In the genomic region with DNA sequence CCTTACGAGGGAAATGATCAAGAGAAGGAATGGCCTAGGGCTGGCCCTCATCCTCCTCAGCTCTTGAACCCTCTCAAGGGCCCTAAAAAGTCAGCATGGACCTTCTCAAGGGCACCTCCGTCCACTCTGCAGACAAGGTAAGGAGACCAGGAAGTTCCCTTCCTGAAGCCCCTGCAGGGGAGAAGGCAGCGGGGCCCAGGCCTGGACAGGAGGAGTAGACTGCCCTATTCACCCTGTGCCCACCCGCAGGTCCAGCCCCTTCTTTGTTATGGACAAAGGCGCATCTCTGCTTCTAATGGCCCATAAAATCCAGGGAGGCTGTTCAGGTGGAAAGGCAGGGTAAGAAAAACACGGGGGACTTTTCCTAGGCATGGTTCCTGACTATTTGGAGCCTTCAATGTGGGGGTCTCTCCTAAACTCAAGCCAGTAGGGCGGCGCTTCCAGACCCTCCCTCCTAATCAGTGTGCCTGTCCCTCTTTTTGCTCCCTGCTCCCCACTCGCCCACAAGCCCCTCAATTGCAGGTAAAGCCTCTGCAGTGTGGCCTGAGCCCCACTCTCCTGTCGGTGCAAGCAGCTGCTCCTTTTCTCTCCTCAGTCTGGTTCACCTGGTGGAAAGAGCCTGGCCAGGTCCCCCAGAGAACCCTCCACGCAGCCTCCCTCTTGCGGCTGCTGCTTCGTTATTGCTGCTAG, we compare ENCODE assay signal across 18 cellular contexts. TPM values are rescaled to one million over a fixed set of nuclear protein-coding genes. Genes with fewer than 3 reads are reported as not detected.
A peak's percentile ranks its signal among the peaks of the same experiment; 100 is the strongest.
DNase-seq lines count a peak whose midpoint lies in the region; ATAC-seq and TF ChIP-seq lines count a peak whose summit lies in the region.
"Had no signal": no experiment of that assay in that cellular context is flagged by ENCODE, and none has a peak within 500 bp of the region (broad histone marks: within the 10 kb centered on the region; RNA-seq: fewer than 3 reads in every experiment).

No MANE protein-coding gene starts in this region.

- no peak overlapping the region for H3K4me3 ChIP-seq in left ventricle myocardium inferior
- H3K4me3 ChIP-seq in dorsolateral prefrontal cortex, result no peak overlapping the region
- no peak overlapping the region for H3K4me3 ChIP-seq in uterus
- H3K4me3 ChIP-seq: SJSA1 had no signal

- H3K27me3 Mint-ChIP-seq in neural crest cell (ENCODE audit: low read depth), result no peaks in the 10 kb centered on the region
- H3K27me3 Mint-ChIP-seq: dendritic cell treated with granulocyte-macrophage colony-stimulating factor and Interleukin-4, amounts not matched to agents 40 ng/mL and 50 ng/mL, for 4 days; IgD-negative memory B cell; stimulated activated naive CD8-positive, alpha-beta T cell treated with anti-CD3 and anti-CD28 coated beads, Interleukin-15, amount 100 ng/mL, for 72 hours; T-helper 17 cell; type B pancreatic cell had no signal

- no peaks in the 10 kb centered on the region for H3K9me3 Mint-ChIP-seq in neural crest cell
- H3K9me3 Mint-ChIP-seq: dendritic cell treated with granulocyte-macrophage colony-stimulating factor and Interleukin-4, amounts not matched to agents 40 ng/mL and 50 ng/mL, for 4 days; IgD-negative memory B cell; stimulated activated naive CD8-positive, alpha-beta T cell treated with anti-CD3 and anti-CD28 coated beads, Interleukin-15, amount 100 ng/mL, for 72 hours had no signal

- H3K27ac ChIP-seq in left ventricle myocardium inferior (replicated peaks) (peak overlapping the region; percentile 88), dorsolateral prefrontal cortex (peak overlapping the region in 30 of 59 donors; percentile 6 to 84 (median 65)), uterus (peak overlapping the region; percentile 76 to 79)
- H3K27ac ChIP-seq: SJSA1 had no signal

- H3K36me3 Mint-ChIP-seq in neural crest cell (ENCODE audit: low read depth), result peaks cover 39% of the 10 kb centered on the region

- POLR2A ChIA-PET in HEK293T (lab: Yijun Ruan, JAX), result no interaction called here

- H3K4me1 Mint-ChIP-seq in neural crest cell, result peaks cover 58% of the 10 kb centered on the region
- H3K4me1 Mint-ChIP-seq: T-helper 17 cell had no signal

- no peak for DNase-seq in left ventricle myocardium inferior
- DNase-seq in Right ventricle myocardium inferior (ENCODE audit: missing footprints), result no peak
- no peak for DNase-seq in dorsolateral prefrontal cortex
- DNase-seq in neural crest cell (ENCODE audit: low read depth, low spot score), result no peak
- DNase-seq in uterus, result no peak
- DNase-seq in HEK293T (ENCODE audit: extremely low spot score), result no peak
- DNase-seq in T-helper 9 cell, result no peak
- DNase-seq: C1 segment of cervical spinal cord; EL; GOT3; NCI-H2081 treated with DMSO at 0.1 percent for 48 hours; stimulated activated naive CD8-positive, alpha-beta T cell treated with anti-CD3 and anti-CD28 coated beads, Interleukin-15, amount 100 ng/mL, for 72 hours; T-helper 17 cell had no signal

- H3K27ac Mint-ChIP-seq in neural crest cell (ENCODE audit: unreplicated experiment), result peak overlapping the region; percentile 43
- H3K27ac Mint-ChIP-seq: dendritic cell treated with granulocyte-macrophage colony-stimulating factor and Interleukin-4, amounts not matched to agents 40 ng/mL and 50 ng/mL, for 4 days; IgD-negative memory B cell; stimulated activated naive CD8-positive, alpha-beta T cell treated with anti-CD3 and anti-CD28 coated beads, Interleukin-15, amount 100 ng/mL, for 72 hours; T-helper 17 cell had no signal

- intact Hi-C loops in left ventricle myocardium inferior (cut with micrococcal nuclease) (no loop called here), Right ventricle myocardium inferior (cut with DNase I) (loop anchor here (5.0 kb wide), 1 partner anchor 71 kb away; no protein-coding TSS in a partner anchor), dorsolateral prefrontal cortex (cut with DNase I) (no loop called here), uterus (cut with DNase I; ENCODE audit: low total_unique reads) (no loop called here)

- CTCF ChIA-PET in HEK293T (lab: Yijun Ruan, JAX), result no interaction called here

- no peaks in the 10 kb centered on the region for H3K9me3 ChIP-seq in left ventricle myocardium inferior (replicated peaks)
- H3K9me3 ChIP-seq in uterus, result no peaks in the 10 kb centered on the region
- H3K9me3 ChIP-seq: SJSA1 had no signal

- ATAC-seq in Right ventricle myocardium inferior, result no peak
- no peak for ATAC-seq in HG03175 (IDR thresholded peaks at IDR 0.05; ENCODE audit: unreplicated experiment)
- ATAC-seq: stimulated activated naive CD8-positive, alpha-beta T cell treated with anti-CD3 and anti-CD28 coated beads, Interleukin-15, amount 100 ng/mL, for 72 hours; T-helper 17 cell had no signal

- peaks cover 68% of the 10 kb centered on the region for H3K36me3 ChIP-seq in left ventricle myocardium inferior
- H3K36me3 ChIP-seq in uterus, result no peaks in the 10 kb centered on the region

- TF ChIP-seq CTCF in left ventricle myocardium inferior (IDR thresholded peaks at IDR 0.05; ENCODE audit: borderline replicate concordance) (no peak), dorsolateral prefrontal cortex (IDR thresholded peaks at IDR 0.05 in 54 of 56, conservative IDR thresholded peaks at IDR 0.05 in 2 of 56; ENCODE audit: low read depth in 1 of 56, partially characterized antibody in 56 of 56) (no peak), neural crest cell (conservative IDR thresholded peaks at IDR 0.05) (no peak), uterus (IDR thresholded peaks at IDR 0.05) (no peak)

- peaks cover 37% of the 10 kb centered on the region for H3K4me1 ChIP-seq in left ventricle myocardium inferior
- H3K4me1 ChIP-seq in uterus, result peaks cover 5 to 25% of the 10 kb centered on the region in 2 donors
- H3K4me1 ChIP-seq: SJSA1 had no signal

- H3K27me3 ChIP-seq in left ventricle myocardium inferior (ENCODE audit: low read depth) (no peaks in the 10 kb centered on the region), dorsolateral prefrontal cortex (no peaks in the 10 kb centered on the region), uterus (no peaks in the 10 kb centered on the region)
- H3K27me3 ChIP-seq: SJSA1 had no signal

- H3K4me3 Mint-ChIP-seq in neural crest cell, result no peak overlapping the region
- H3K4me3 Mint-ChIP-seq: dendritic cell treated with granulocyte-macrophage colony-stimulating factor and Interleukin-4, amounts not matched to agents 40 ng/mL and 50 ng/mL, for 4 days; IgD-negative memory B cell; stimulated activated naive CD8-positive, alpha-beta T cell treated with anti-CD3 and anti-CD28 coated beads, Interleukin-15, amount 100 ng/mL, for 72 hours; T-helper 17 cell had no signal

- no peak for TF ChIP-seq POLR2A in uterus (IDR thresholded peaks at IDR 0.05)

TF ChIP-seq in HEK293T, 16 proteins besides CTCF, POLR2A, EP300 and RAD21:
- no peak for TF ChIP-seq NFRKB (IDR thresholded peaks at IDR 0.05)
- no peak for TF ChIP-seq ZNF384 (IDR thresholded peaks at IDR 0.05)
- no peak for TF ChIP-seq TARDBP (IDR thresholded peaks at IDR 0.05)
- no peak for TF ChIP-seq CTBP1 (IDR thresholded peaks at IDR 0.05; ENCODE audit: borderline replicate concordance)

RNA-seq across cellular contexts. Expression of a gene that starts 28.2 kb away (rescaled TPM):
- 21.0 TPM for total RNA-seq in left ventricle myocardium inferior
- total RNA-seq in Right ventricle myocardium inferior, result 22.2 TPM
- total RNA-seq in dorsolateral prefrontal cortex, result 10 to 100 TPM; 15.2 to 39.9 (median 25.9) TPM
- total RNA-seq in neural crest cell, result 66.5 and 68.5 TPM in 2 replicates
- total RNA-seq in uterus, result 10 to 100 TPM in 3 of 4 donors, 1 to 10 TPM in 1; 8.2 to 65.1 (median 42.0) TPM
